ENCODE assay signal across 8 cellular contexts in the genomic region with DNA sequence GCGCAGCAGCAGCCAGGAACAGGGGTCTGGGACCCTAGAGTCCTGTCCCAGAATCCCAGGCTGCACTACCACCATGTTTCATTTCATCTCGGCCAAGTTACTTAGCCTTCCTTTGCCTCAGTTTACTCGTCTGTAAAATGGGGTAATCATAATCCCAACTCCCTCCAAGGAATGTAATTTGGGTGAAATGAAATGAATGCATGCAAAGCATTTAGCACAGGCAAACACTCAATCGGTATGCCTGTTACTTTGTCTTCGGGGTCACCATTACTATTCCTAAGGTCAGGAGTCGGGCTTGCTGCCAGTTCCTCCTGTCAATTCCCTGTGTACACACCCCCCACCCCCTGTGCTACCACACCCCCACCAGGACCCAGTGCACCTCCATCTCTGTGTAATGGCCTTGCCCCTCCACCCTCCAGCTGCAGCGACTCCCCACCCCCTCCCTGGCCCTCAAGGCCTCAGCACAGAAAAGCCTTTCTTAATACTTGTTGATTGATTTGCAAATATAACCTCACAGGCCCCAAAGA. TPM values are rescaled to one million over a fixed set of nuclear protein-coding genes. Genes with fewer than 3 reads are reported as not detected.
DNase-seq lines count a peak whose midpoint lies in the region; ATAC-seq and TF ChIP-seq lines count a peak whose summit lies in the region.

No MANE protein-coding gene starts in this region.

- no peak for TF ChIP-seq POLR2A in uterus (IDR thresholded peaks at IDR 0.05)

- peak overlapping the region in 2 of 3 experiments; percentile 80 to 81 for H3K4me3 ChIP-seq in mammary epithelial cell (replicated peaks in 1 of 3; ENCODE audit: insufficient read depth in 1 of 3, low read depth in 2 of 3, low read length in 3 of 3)
- H3K4me3 ChIP-seq in mesenchymal stem cell (ENCODE audit: insufficient read depth in 1 of 2, low read depth in 1 of 2, low read length in 2 of 2): no peak overlapping the region
- peak overlapping the region in 1 of 2 donors; percentile 88 for H3K4me3 ChIP-seq in uterus

- peak overlapping the region; percentile 6 for H4K91ac ChIP-seq in mesenchymal stem cell (ENCODE audit: low read length)

- peaks cover 20% of the 10 kb centered on the region for H3K4me1 Mint-ChIP-seq in activated naive CD8-positive, alpha-beta T cell treated with anti-CD3 and anti-CD28 coated beads, Interleukin-2, amount 50 U/mL, for 24 hours
- peaks cover 8% of the 10 kb centered on the region for H3K4me1 Mint-ChIP-seq in activated naive CD8-positive, alpha-beta T cell treated with anti-CD3 and anti-CD28 coated beads for 36 hours

- H3K36me3 Mint-ChIP-seq in activated naive CD8-positive, alpha-beta T cell treated with anti-CD3 and anti-CD28 coated beads, Interleukin-2, amount 50 U/mL, for 24 hours (ENCODE audit: low read depth): no peaks in the 10 kb centered on the region
- no peaks in the 10 kb centered on the region for H3K36me3 Mint-ChIP-seq in activated naive CD8-positive, alpha-beta T cell treated with anti-CD3 and anti-CD28 coated beads for 36 hours

- no peaks in the 10 kb centered on the region for H3K27me3 ChIP-seq in mammary epithelial cell (ENCODE audit: insufficient read depth, low read length)
- H3K27me3 ChIP-seq in mesenchymal stem cell (ENCODE audit: control insufficient read depth in 1 of 2, insufficient read depth in 1 of 2, low read length in 2 of 2): peaks cover 0 to 50% of the 10 kb centered on the region in 2 experiments
- H3K27me3 ChIP-seq in uterus: no peaks in the 10 kb centered on the region

- in situ Hi-C loops in mammary epithelial cell (cut with MboI; ENCODE audit: low sequenced_read_pairs in 2 of 2): loop anchor here in 1 of 2 donors (25.0 kb wide), 1 partner anchor 232 kb away; no protein-coding TSS in a partner anchor

- H2AK5ac ChIP-seq in mesenchymal stem cell (ENCODE audit: low read length, severe bottlenecking): no peak overlapping the region

- dilution Hi-C loops in mammary epithelial cell (cut with HindIII; ENCODE audit: low sequenced_read_pairs): no loop called here

- peak overlapping the region; percentile 1 for H2BK120ac ChIP-seq in mesenchymal stem cell (ENCODE audit: low read depth, low read length)

- no peaks in the 10 kb centered on the region for H3K9me3 Mint-ChIP-seq in activated naive CD8-positive, alpha-beta T cell treated with anti-CD3 and anti-CD28 coated beads, Interleukin-2, amount 50 U/mL, for 24 hours
- H3K9me3 Mint-ChIP-seq in activated naive CD8-positive, alpha-beta T cell treated with anti-CD3 and anti-CD28 coated beads for 36 hours: peaks cover under 1% of the 10 kb centered on the region

- peak overlapping the region in 1 of 2 experiments; percentile 88 for H2BK12ac ChIP-seq in mesenchymal stem cell (ENCODE audit: low read length in 2 of 2)

- no peak for ATAC-seq in activated naive CD8-positive, alpha-beta T cell treated with anti-CD3 and anti-CD28 coated beads, Interleukin-2, amount 50 U/mL, for 24 hours

- peak overlapping the region; percentile 16 for H4K8ac ChIP-seq in mesenchymal stem cell (ENCODE audit: low read length)

- WGBS in mammary epithelial cell (ENCODE audit: low coverage, missing lambda C conversion rate): 86% methylated on average over 6 of the region's 7 CpGs
- WGBS in mesenchymal stem cell: 25% methylated on average over 5 of the region's 7 CpGs

- no peak for DNase-seq in activated naive CD8-positive, alpha-beta T cell treated with anti-CD3 and anti-CD28 coated beads, Interleukin-2, amount 50 U/mL, for 24 hours
- no peak for DNase-seq in activated naive CD8-positive, alpha-beta T cell treated with anti-CD3 and anti-CD28 coated beads for 36 hours
- DNase-seq in mammary epithelial cell: no peak
- DNase-seq in mesenchymal stem cell: peak; percentile 51
- DNase-seq in uterus: no peak
- DNase-seq in epidermal melanocyte (ENCODE audit: insufficient read length, low spot score): no peak
- no peak for DNase-seq in T-helper 2 cell
- DNase-seq in activated CD4-positive, CD25-positive, alpha-beta regulatory T cell (lab: John Stamatoyannopoulos, UW): no peak

- H3K9me3 ChIP-seq in mammary epithelial cell (replicated peaks; ENCODE audit: insufficient read depth, low read length) (no peaks in the 10 kb centered on the region), mesenchymal stem cell (ENCODE audit: control insufficient read depth, low read length) (peaks cover 1% of the 10 kb centered on the region), uterus (no peaks in the 10 kb centered on the region)

- H3K79me2 ChIP-seq in mammary epithelial cell (ENCODE audit: insufficient read depth, low read length): peaks cover 44% of the 10 kb centered on the region

- H3K23ac ChIP-seq in mesenchymal stem cell (ENCODE audit: low read length in 2 of 2): no peak overlapping the region

- peak overlapping the region; percentile 43 for H3K4me3 Mint-ChIP-seq in activated naive CD8-positive, alpha-beta T cell treated with anti-CD3 and anti-CD28 coated beads, Interleukin-2, amount 50 U/mL, for 24 hours
- no peak overlapping the region for H3K4me3 Mint-ChIP-seq in activated naive CD8-positive, alpha-beta T cell treated with anti-CD3 and anti-CD28 coated beads for 36 hours

- H2BK15ac ChIP-seq in mesenchymal stem cell (ENCODE audit: low read depth, poor library complexity, severe bottlenecking): no peak overlapping the region

- no peaks in the 10 kb centered on the region for H3K36me3 ChIP-seq in mammary epithelial cell (ENCODE audit: insufficient read depth, low read length)
- H3K36me3 ChIP-seq in mesenchymal stem cell (ENCODE audit: control insufficient read depth in 1 of 2, insufficient read depth in 2 of 2, low read depth in 1 of 2, low read length in 2 of 2): peaks cover 0 to 18% of the 10 kb centered on the region in 2 experiments
- no peaks in the 10 kb centered on the region for H3K36me3 ChIP-seq in uterus

- H4K20me1 ChIP-seq in mammary epithelial cell (ENCODE audit: insufficient read depth, low read length): no peaks in the 10 kb centered on the region

- no peak overlapping the region for H3K14ac ChIP-seq in mesenchymal stem cell (ENCODE audit: low read length in 2 of 2)

- H2BK5ac ChIP-seq in mesenchymal stem cell (ENCODE audit: low read depth, low read length, poor library complexity, severe bottlenecking): no peak overlapping the region

- peaks cover 14% of the 10 kb centered on the region for H3K79me1 ChIP-seq in mesenchymal stem cell (replicated peaks; ENCODE audit: low read length, poor library complexity, severe bottlenecking)

- H3K27ac ChIP-seq in mammary epithelial cell (ENCODE audit: insufficient read depth, low read depth, low read length): no peak overlapping the region
- no peak overlapping the region for H3K27ac ChIP-seq in mesenchymal stem cell (ENCODE audit: low read length, poor library complexity, severe bottlenecking)
- H3K27ac ChIP-seq in uterus: peak overlapping the region; percentile 91 to 96

- H2AFZ ChIP-seq in mammary epithelial cell (ENCODE audit: low read depth, low read length): no peak overlapping the region
- no peak overlapping the region for H2AFZ ChIP-seq in mesenchymal stem cell (ENCODE audit: low read depth, low read length)

- H3K4me2 ChIP-seq in mammary epithelial cell (ENCODE audit: insufficient read depth, low read depth, low read length) (peak overlapping the region; percentile 89), mesenchymal stem cell (ENCODE audit: low read length, poor library complexity, severe bottlenecking) (peak overlapping the region; percentile 79)

- H3K9ac ChIP-seq in mammary epithelial cell (ENCODE audit: insufficient read depth, low read length) (no peak overlapping the region), mesenchymal stem cell (ENCODE audit: low read length) (no peak overlapping the region)

- H3K18ac ChIP-seq in mesenchymal stem cell (ENCODE audit: low read depth in 1 of 2, low read length in 2 of 2): peak overlapping the region; percentile 1 to 88

- intact Hi-C loops in mammary epithelial cell (cut with micrococcal nuclease): loop anchor here (10.0 kb wide), 1 partner anchor 105 kb away; no protein-coding TSS in a partner anchor
- intact Hi-C loops in uterus (cut with DNase I; ENCODE audit: low total_unique reads): no loop called here

- peak overlapping the region in 1 of 2 experiments; percentile 80 for H3K4ac ChIP-seq in mesenchymal stem cell (ENCODE audit: low read depth in 1 of 2, low read length in 2 of 2)

- CTCF ChIA-PET in mammary epithelial cell (lab: Charles Lee; ENCODE audit: low non-redundant PET): no interaction called here

- no peak overlapping the region for H3K27ac Mint-ChIP-seq in activated naive CD8-positive, alpha-beta T cell treated with anti-CD3 and anti-CD28 coated beads, Interleukin-2, amount 50 U/mL, for 24 hours
- H3K27ac Mint-ChIP-seq in activated naive CD8-positive, alpha-beta T cell treated with anti-CD3 and anti-CD28 coated beads for 36 hours: no peak overlapping the region

- TF ChIP-seq CTCF in mammary epithelial cell (conservative IDR thresholded peaks at IDR 0.05 in 1 of 2, IDR thresholded peaks at IDR 0.05 in 1 of 2; ENCODE audit: extremely low read depth in 1 of 2, insufficient read depth in 1 of 2, low read depth in 1 of 2, low read length in 2 of 2): no peak
- TF ChIP-seq CTCF in uterus (IDR thresholded peaks at IDR 0.05): no peak

- no TSS peak for BruUV-seq in mammary epithelial cell (replicated peaks; lab: Mats Ljungman, UMichigan)

- H3K4me1 ChIP-seq in mammary epithelial cell (ENCODE audit: insufficient read depth, low read length) (peaks cover 35% of the 10 kb centered on the region), mesenchymal stem cell (ENCODE audit: control insufficient read depth, insufficient read depth, low read depth, low read length) (peaks cover 37% of the 10 kb centered on the region), uterus (peaks cover 4 to 8% of the 10 kb centered on the region in 2 donors)

- peaks cover 25% of the 10 kb centered on the region for H3K27me3 Mint-ChIP-seq in activated naive CD8-positive, alpha-beta T cell treated with anti-CD3 and anti-CD28 coated beads, Interleukin-2, amount 50 U/mL, for 24 hours
- H3K27me3 Mint-ChIP-seq in activated naive CD8-positive, alpha-beta T cell treated with anti-CD3 and anti-CD28 coated beads for 36 hours: peaks cover 45% of the 10 kb centered on the region

RNA-seq across cellular contexts. Expression of gene TNS3, which starts 1.7 kb away (rescaled TPM):
- under 1 TPM; 0.12 to 0.52 TPM for total RNA-seq in activated naive CD8-positive, alpha-beta T cell treated with anti-CD3 and anti-CD28 coated beads for 36 hours
- 10 to 100 TPM; 15.0 to 43.5 TPM for total RNA-seq in mammary epithelial cell
- polyA plus RNA-seq in mammary epithelial cell: 12.9 TPM
- polyA minus RNA-seq in mammary epithelial cell: 27.8 TPM
- 142 TPM for polyA plus RNA-seq in mesenchymal stem cell (2013, experiment 1 of 2)
- 136 TPM for polyA plus RNA-seq in mesenchymal stem cell (2013, experiment 2 of 2)
- total RNA-seq in uterus: 100 to 1,000 TPM in 1 of 4 donors, 10 to 100 TPM in 3; 27.2 to 110 (median 47.5) TPM

Comparison
In these comparisons a context has a peak if more than half of its experiments do, and no peak if none do; other contexts are left out.
1. H3K27ac ChIP-seq: peak in uterus (2 of 2); none in mammary epithelial cell (single experiment) and mesenchymal stem cell (single experiment).
2. H3K4me3 ChIP-seq: peak in mammary epithelial cell (2 of 3); none in mesenchymal stem cell (0 of 2).
3. RNA of gene TNS3, which starts 1.7 kb away (total RNA-seq): 27.2 to 110 TPM in uterus and 15.0 to 43.5 TPM in mammary epithelial cell; 0.12 to 0.52 TPM in activated naive CD8-positive, alpha-beta T cell treated with anti-CD3 and anti-CD28 coated beads for 36 hours; every median in the first group is over 10 times any median in the second.